ENCODE assay signal across 1 cellular context in the genomic region with DNA sequence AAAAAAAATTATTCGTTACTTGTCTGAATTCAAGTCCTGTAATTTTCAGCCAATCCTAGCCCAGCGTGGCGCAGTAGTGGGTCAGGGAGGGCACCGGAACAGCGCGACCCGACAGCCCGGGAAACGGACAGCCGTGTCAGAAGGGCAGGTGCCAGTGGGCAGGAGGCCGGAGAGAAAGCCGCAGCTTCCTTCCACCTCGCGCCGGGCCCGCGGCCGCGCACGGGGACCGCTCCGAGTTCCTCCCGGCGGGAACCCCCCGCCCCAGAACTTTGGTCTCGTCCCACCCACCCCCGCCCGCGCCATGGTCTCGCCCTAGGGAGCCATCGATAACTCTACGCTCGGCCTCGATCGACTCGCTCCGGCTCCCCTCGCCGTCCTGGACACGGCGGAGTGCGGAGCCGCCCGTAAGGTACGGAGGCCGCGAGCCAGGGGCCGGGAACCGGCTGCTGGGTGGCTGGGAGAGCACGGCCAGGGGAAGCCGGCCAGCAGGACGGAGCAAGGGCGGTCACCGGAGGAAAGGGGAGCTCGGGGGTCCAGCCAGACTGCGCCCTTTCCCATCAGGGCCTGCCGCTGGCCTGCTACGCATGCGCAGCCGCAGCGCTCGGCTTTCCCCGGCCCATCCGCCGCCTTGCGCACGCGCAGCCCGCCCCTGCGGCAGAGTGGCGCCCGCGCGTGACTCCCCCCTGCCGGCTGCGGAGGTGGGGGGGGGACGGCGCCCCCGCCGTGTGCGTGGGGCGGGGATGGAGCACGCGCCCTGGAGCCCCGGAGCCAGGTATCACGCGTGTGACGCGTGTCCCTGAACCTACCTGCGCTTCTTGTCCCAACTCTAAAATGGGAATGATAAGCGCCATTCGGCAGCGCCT.
TF ChIP-seq lines count a peak whose summit lies in the region.

MLST8 (plus strand) TSS at position 351 of the 863 bp plus-strand sequence. CDS start 632 bp downstream, outside the sequence.

TF ChIP-seq in K562, 482 proteins besides CTCF, POLR2A, EP300 and RAD21 (continued from another document and continues in another):
- TF ChIP-seq, protein P1, sequence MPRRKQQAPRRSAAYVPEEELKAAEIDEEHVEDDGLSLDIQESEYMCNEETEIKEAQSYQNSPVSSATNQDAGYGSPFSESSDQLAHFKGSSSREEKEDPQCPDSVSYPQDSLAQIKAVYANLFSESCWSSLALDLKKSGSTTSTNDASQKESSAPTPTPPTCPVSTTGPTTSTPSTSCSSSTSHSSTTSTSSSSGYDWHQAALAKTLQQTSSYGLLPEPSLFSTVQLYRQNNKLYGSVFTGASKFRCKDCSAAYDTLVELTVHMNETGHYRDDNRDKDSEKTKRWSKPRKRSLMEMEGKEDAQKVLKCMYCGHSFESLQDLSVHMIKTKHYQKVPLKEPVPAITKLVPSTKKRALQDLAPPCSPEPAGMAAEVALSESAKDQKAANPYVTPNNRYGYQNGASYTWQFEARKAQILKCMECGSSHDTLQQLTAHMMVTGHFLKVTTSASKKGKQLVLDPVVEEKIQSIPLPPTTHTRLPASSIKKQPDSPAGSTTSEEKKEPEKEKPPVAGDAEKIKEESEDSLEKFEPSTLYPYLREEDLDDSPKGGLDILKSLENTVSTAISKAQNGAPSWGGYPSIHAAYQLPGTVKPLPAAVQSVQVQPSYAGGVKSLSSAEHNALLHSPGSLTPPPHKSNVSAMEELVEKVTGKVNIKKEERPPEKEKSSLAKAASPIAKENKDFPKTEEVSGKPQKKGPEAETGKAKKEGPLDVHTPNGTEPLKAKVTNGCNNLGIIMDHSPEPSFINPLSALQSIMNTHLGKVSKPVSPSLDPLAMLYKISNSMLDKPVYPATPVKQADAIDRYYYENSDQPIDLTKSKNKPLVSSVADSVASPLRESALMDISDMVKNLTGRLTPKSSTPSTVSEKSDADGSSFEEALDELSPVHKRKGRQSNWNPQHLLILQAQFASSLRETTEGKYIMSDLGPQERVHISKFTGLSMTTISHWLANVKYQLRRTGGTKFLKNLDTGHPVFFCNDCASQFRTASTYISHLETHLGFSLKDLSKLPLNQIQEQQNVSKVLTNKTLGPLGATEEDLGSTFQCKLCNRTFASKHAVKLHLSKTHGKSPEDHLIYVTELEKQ (CRISPR knock-in tag; IDR thresholded peaks at IDR 0.05): no peak
- TF ChIP-seq PTRF (tag; IDR thresholded peaks at IDR 0.05) (no peak), TAF7 (tag; IDR thresholded peaks at IDR 0.05) (peak; percentile 59), ZNF282 (CRISPR knock-in tag; IDR thresholded peaks at IDR 0.05) (no peak), ZC3H11A (IDR thresholded peaks at IDR 0.05; ENCODE audit: low read depth, low read length) (no peak), ZC3H4 (CRISPR knock-in tag; IDR thresholded peaks at IDR 0.05; ENCODE audit: borderline replicate concordance) (no peak), MXD1 (CRISPR knock-in tag; IDR thresholded peaks at IDR 0.05; ENCODE audit: borderline replicate concordance, poor library complexity, severe bottlenecking) (no peak), RBBP5 (IDR thresholded peaks at IDR 0.05; ENCODE audit: borderline replicate concordance, insufficient read depth, low read length, poor library complexity, severe bottlenecking) (peak; percentile 89), E2F4 (CRISPR knock-in tag; IDR thresholded peaks at IDR 0.05; ENCODE audit: low read depth) (no peak), YY1 (IDR thresholded peaks at IDR 0.05; ENCODE audit: borderline replicate concordance in 1 of 3, control insufficient read depth in 1 of 3, extremely low read depth in 1 of 3, insufficient read depth in 3 of 3, insufficient read length in 1 of 3, insufficient replicate concordance in 2 of 3, low read depth in 1 of 3, low read length in 2 of 3) (peak in 2 of 3 experiments; percentile 59 to 79), ZNF780A (CRISPR knock-in tag; IDR thresholded peaks at IDR 0.05) (no peak), STAT5A (IDR thresholded peaks at IDR 0.05; ENCODE audit: borderline replicate concordance, low read length) (no peak), FOXM1 (IDR thresholded peaks at IDR 0.05; ENCODE audit: low read depth) (peak; percentile 64), FOXM1 (CRISPR knock-in tag; IDR thresholded peaks at IDR 0.05; ENCODE audit: low read depth) (no peak; the same call in 1 of the 2 replicates), ELF4 (CRISPR knock-in tag; IDR thresholded peaks at IDR 0.05) (0 out of 2 replicates have a peak, but pooled peaks have one; percentile 17), SP1 (CRISPR knock-in tag; IDR thresholded peaks at IDR 0.05) (peak; percentile 69), RB1 (IDR thresholded peaks at IDR 0.05; ENCODE audit: low read depth) (peak; percentile 74), PHB (CRISPR knock-in tag; IDR thresholded peaks at IDR 0.05) (no peak), CSDE1 (IDR thresholded peaks at IDR 0.05) (no peak), SREBF1 (IDR thresholded peaks at IDR 0.05; ENCODE audit: borderline replicate concordance, low read depth, low read length) (peak; percentile 60; the same call in 1 of the 2 replicates), NBN (IDR thresholded peaks at IDR 0.05; ENCODE audit: low read depth) (peak; percentile 70; the same call in 1 of the 2 replicates), FOSL1 (tag; conservative IDR thresholded peaks at IDR 0.05) (no peak), SMARCA4 (IDR thresholded peaks at IDR 0.05) (no peak), NR2F6 (CRISPR knock-in tag; IDR thresholded peaks at IDR 0.05) (no peak), NFXL1 (CRISPR knock-in tag; IDR thresholded peaks at IDR 0.05) (no peak), KAT8 (IDR thresholded peaks at IDR 0.05; ENCODE audit: low read depth) (no peak), MYBL2 (IDR thresholded peaks at IDR 0.05; ENCODE audit: low read depth) (no peak), MYBL2 (CRISPR knock-in tag; IDR thresholded peaks at IDR 0.05; ENCODE audit: borderline replicate concordance) (no peak), RFX1 (IDR thresholded peaks at IDR 0.05) (no peak), NUFIP1 (IDR thresholded peaks at IDR 0.05; ENCODE audit: partially characterized antibody) (no peak), ZNF263 (CRISPR knock-in tag; IDR thresholded peaks at IDR 0.05; ENCODE audit: borderline replicate concordance) (no peak), KLF10 (CRISPR knock-in tag; IDR thresholded peaks at IDR 0.05) (no peak), ELK3 (CRISPR knock-in tag; IDR thresholded peaks at IDR 0.05) (no peak), ILK (tag; IDR thresholded peaks at IDR 0.05; ENCODE audit: borderline replicate concordance, low read depth) (no peak), ZNF589 (CRISPR knock-in tag; IDR thresholded peaks at IDR 0.05; ENCODE audit: low read depth) (no peak; the same call in 1 of the 2 replicates), NFIX (CRISPR knock-in tag; IDR thresholded peaks at IDR 0.05; ENCODE audit: low read depth) (no peak), STAT5B (CRISPR knock-in tag; IDR thresholded peaks at IDR 0.05) (no peak), GATA2 (CRISPR knock-in tag; IDR thresholded peaks at IDR 0.05) (no peak), ZNF512 (tag; IDR thresholded peaks at IDR 0.05) (no peak), POLR3A (IDR thresholded peaks at IDR 0.05; ENCODE audit: borderline replicate concordance, extremely low read depth, insufficient read depth, insufficient read length) (no peak)
- TF ChIP-seq, protein P2, sequence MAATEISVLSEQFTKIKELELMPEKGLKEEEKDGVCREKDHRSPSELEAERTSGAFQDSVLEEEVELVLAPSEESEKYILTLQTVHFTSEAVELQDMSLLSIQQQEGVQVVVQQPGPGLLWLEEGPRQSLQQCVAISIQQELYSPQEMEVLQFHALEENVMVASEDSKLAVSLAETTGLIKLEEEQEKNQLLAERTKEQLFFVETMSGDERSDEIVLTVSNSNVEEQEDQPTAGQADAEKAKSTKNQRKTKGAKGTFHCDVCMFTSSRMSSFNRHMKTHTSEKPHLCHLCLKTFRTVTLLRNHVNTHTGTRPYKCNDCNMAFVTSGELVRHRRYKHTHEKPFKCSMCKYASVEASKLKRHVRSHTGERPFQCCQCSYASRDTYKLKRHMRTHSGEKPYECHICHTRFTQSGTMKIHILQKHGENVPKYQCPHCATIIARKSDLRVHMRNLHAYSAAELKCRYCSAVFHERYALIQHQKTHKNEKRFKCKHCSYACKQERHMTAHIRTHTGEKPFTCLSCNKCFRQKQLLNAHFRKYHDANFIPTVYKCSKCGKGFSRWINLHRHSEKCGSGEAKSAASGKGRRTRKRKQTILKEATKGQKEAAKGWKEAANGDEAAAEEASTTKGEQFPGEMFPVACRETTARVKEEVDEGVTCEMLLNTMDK (IDR thresholded peaks at IDR 0.05; ENCODE audit: borderline replicate concordance, insufficient read depth, low read depth, low read length, poor library complexity, severe bottlenecking): no peak
- TF ChIP-seq, protein P3, sequence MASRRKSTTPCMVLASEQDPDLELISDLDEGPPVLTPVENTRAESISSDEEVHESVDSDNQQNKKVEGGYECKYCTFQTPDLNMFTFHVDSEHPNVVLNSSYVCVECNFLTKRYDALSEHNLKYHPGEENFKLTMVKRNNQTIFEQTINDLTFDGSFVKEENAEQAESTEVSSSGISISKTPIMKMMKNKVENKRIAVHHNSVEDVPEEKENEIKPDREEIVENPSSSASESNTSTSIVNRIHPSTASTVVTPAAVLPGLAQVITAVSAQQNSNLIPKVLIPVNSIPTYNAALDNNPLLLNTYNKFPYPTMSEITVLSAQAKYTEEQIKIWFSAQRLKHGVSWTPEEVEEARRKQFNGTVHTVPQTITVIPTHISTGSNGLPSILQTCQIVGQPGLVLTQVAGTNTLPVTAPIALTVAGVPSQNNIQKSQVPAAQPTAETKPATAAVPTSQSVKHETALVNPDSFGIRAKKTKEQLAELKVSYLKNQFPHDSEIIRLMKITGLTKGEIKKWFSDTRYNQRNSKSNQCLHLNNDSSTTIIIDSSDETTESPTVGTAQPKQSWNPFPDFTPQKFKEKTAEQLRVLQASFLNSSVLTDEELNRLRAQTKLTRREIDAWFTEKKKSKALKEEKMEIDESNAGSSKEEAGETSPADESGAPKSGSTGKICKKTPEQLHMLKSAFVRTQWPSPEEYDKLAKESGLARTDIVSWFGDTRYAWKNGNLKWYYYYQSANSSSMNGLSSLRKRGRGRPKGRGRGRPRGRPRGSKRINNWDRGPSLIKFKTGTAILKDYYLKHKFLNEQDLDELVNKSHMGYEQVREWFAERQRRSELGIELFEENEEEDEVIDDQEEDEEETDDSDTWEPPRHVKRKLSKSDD (conservative IDR thresholded peaks at IDR 0.05; ENCODE audit: low read length): no peak
- TF ChIP-seq, protein P4, sequence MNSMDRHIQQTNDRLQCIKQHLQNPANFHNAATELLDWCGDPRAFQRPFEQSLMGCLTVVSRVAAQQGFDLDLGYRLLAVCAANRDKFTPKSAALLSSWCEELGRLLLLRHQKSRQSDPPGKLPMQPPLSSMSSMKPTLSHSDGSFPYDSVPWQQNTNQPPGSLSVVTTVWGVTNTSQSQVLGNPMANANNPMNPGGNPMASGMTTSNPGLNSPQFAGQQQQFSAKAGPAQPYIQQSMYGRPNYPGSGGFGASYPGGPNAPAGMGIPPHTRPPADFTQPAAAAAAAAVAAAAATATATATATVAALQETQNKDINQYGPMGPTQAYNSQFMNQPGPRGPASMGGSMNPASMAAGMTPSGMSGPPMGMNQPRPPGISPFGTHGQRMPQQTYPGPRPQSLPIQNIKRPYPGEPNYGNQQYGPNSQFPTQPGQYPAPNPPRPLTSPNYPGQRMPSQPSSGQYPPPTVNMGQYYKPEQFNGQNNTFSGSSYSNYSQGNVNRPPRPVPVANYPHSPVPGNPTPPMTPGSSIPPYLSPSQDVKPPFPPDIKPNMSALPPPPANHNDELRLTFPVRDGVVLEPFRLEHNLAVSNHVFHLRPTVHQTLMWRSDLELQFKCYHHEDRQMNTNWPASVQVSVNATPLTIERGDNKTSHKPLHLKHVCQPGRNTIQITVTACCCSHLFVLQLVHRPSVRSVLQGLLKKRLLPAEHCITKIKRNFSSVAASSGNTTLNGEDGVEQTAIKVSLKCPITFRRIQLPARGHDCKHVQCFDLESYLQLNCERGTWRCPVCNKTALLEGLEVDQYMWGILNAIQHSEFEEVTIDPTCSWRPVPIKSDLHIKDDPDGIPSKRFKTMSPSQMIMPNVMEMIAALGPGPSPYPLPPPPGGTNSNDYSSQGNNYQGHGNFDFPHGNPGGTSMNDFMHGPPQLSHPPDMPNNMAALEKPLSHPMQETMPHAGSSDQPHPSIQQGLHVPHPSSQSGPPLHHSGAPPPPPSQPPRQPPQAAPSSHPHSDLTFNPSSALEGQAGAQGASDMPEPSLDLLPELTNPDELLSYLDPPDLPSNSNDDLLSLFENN (IDR thresholded peaks at IDR 0.05; ENCODE audit: low read depth in 2 of 2, low read length in 2 of 2): peak; percentile 8 to 95; a peak in 2 of 4 replicates
- TF ChIP-seq, protein P5, sequence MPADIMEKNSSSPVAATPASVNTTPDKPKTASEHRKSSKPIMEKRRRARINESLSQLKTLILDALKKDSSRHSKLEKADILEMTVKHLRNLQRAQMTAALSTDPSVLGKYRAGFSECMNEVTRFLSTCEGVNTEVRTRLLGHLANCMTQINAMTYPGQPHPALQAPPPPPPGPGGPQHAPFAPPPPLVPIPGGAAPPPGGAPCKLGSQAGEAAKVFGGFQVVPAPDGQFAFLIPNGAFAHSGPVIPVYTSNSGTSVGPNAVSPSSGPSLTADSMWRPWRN (IDR thresholded peaks at IDR 0.05; ENCODE audit: low read depth): peak; percentile 83
